1 cellular context compared by ENCODE assay signal in the genomic region with DNA sequence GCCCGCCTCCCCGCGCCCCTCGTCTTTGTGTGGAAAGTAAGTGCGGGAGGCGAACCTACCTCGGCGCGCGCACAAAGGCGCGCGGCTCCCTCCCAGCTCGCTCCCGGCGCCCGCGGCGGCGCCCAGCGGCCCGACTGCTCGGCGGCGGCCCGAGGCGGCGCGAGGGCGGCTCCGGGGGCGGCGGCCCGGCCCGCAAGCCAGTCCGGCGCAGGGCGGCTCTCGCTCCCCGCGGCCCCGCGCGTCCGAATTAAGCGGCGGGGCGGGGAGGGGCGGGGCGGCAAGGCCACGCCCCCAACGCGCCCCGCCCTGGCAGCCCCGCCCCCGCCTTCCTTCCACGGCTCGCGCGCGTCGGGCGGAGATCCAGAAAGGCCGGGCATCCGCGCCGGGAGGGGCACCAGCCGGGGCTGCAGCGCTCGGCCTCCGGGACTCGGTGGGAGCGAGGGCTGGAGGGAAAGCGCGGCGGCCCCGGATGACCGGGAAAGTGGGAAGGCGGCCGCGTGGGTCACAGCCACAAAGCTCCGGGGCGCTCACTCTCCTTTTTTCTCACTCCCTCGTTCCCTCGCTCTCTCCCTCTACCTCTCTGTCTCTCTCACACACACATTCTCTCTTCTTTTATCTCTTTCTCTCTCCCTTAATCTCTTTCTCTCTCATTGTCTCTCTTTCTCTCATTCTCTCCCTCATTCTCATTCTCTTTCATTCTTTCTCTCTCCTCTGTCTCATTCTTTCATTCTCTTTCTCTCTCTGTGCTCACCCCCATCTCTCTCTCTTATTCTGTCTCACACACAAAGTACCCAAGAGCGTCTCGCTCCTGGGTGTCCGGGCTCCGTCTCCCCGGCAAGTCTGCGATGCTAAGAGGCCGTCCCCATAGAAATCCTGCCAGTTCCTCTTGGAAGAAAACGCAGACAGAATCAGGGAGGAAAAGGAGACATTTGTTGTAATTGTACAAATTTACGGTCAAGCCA.
TF ChIP-seq lines count a peak whose summit lies in the region.

No MANE protein-coding gene starts in this region.

TF ChIP-seq in IMR-90, 13 proteins besides CTCF, POLR2A, EP300 and RAD21 (continued from another document):
- no peak for TF ChIP-seq CHD1 (IDR thresholded peaks at IDR 0.05; ENCODE audit: low read depth, low read length)
- TF ChIP-seq MAFK (IDR thresholded peaks at IDR 0.05; ENCODE audit: low read depth, low read length): no peak
- no peak for TF ChIP-seq FOS (IDR thresholded peaks at IDR 0.05; ENCODE audit: low read depth, low read length)
- TF ChIP-seq SMC3 (IDR thresholded peaks at IDR 0.05; ENCODE audit: low read depth, low read length): no peak
- no peak for TF ChIP-seq BHLHE40 (IDR thresholded peaks at IDR 0.05; ENCODE audit: low read depth, low read length)
- TF ChIP-seq, protein P1, sequence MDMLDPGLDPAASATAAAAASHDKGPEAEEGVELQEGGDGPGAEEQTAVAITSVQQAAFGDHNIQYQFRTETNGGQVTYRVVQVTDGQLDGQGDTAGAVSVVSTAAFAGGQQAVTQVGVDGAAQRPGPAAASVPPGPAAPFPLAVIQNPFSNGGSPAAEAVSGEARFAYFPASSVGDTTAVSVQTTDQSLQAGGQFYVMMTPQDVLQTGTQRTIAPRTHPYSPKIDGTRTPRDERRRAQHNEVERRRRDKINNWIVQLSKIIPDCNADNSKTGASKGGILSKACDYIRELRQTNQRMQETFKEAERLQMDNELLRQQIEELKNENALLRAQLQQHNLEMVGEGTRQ (IDR thresholded peaks at IDR 0.05; ENCODE audit: low read depth, low read length): no peak
- no peak for TF ChIP-seq RCOR1 (IDR thresholded peaks at IDR 0.05; ENCODE audit: insufficient replicate concordance, low read length)
- TF ChIP-seq RFX5 (IDR thresholded peaks at IDR 0.05; ENCODE audit: low read depth, low read length): no peak
- TF ChIP-seq MXI1 (IDR thresholded peaks at IDR 0.05; ENCODE audit: borderline replicate concordance, low read depth, low read length): peak; percentile 25; the same call in 1 of the 2 replicates
- no peak for TF ChIP-seq CEBPB (IDR thresholded peaks at IDR 0.05; ENCODE audit: low read depth, low read length)
